1 cellular context compared by ENCODE assay signal in genomic region chr16:75265911-75266701, GRCh38.
TF ChIP-seq lines count a peak whose summit lies in the region.

No MANE protein-coding gene starts in this region.

TF ChIP-seq in HepG2, 621 proteins besides CTCF, POLR2A, EP300 and RAD21 (continued from another document and continues in another):
- peak; percentile 70 for TF ChIP-seq PATZ1 (CRISPR knock-in tag; IDR thresholded peaks at IDR 0.05)
- no peak for TF ChIP-seq ZNF326 (CRISPR knock-in tag; IDR thresholded peaks at IDR 0.05; ENCODE audit: borderline replicate concordance)
- TF ChIP-seq ZNF503 (CRISPR knock-in tag; IDR thresholded peaks at IDR 0.05), result peak; percentile 72; the same call in 1 of the 2 replicates
- no peak for TF ChIP-seq IKZF1 (IDR thresholded peaks at IDR 0.05)
- TF ChIP-seq ZNF672 (CRISPR knock-in tag; IDR thresholded peaks at IDR 0.05), result no peak
- TF ChIP-seq JUNB (CRISPR knock-in tag; IDR thresholded peaks at IDR 0.05; ENCODE audit: borderline replicate concordance), result no peak
- TF ChIP-seq SMARCE1 (IDR thresholded peaks at IDR 0.05; ENCODE audit: borderline replicate concordance), result no peak
- peak; percentile 93 for TF ChIP-seq POGK (CRISPR knock-in tag; conservative IDR thresholded peaks at IDR 0.05)
- TF ChIP-seq ZNF879 (CRISPR knock-in tag; IDR thresholded peaks at IDR 0.05), result peak; percentile 80; the same call in 1 of the 2 replicates
- peak; percentile 76; the same call in 1 of the 2 replicates for TF ChIP-seq SNAPC2 (CRISPR knock-in tag; IDR thresholded peaks at IDR 0.05)
- peak; percentile 38; the same call in 1 of the 2 replicates for TF ChIP-seq ZNF780A (CRISPR knock-in tag; IDR thresholded peaks at IDR 0.05)
- no peak for TF ChIP-seq SRY (CRISPR knock-in tag; IDR thresholded peaks at IDR 0.05)
- peak; percentile 52; the same call in 1 of the 2 replicates for TF ChIP-seq ZNF782 (CRISPR knock-in tag; IDR thresholded peaks at IDR 0.05; ENCODE audit: borderline replicate concordance)
- TF ChIP-seq KLF12 (CRISPR knock-in tag; IDR thresholded peaks at IDR 0.05; ENCODE audit: borderline replicate concordance), result peak; percentile 85; the same call in 1 of the 2 replicates
- peak; percentile 22; the same call in 1 of the 2 replicates for TF ChIP-seq SMAD3 (CRISPR knock-in tag; IDR thresholded peaks at IDR 0.05)
- peak; percentile 21; the same call in 1 of the 2 replicates for TF ChIP-seq ZBTB2 (CRISPR knock-in tag; IDR thresholded peaks at IDR 0.05; ENCODE audit: low read depth)
- TF ChIP-seq PAWR (CRISPR knock-in tag; IDR thresholded peaks at IDR 0.05; ENCODE audit: borderline replicate concordance), result 0 out of 2 replicates have a peak, but pooled peaks have one; percentile 45
- peak; percentile 34 for TF ChIP-seq TBX2 (CRISPR knock-in tag; IDR thresholded peaks at IDR 0.05; ENCODE audit: borderline replicate concordance)
- no peak for TF ChIP-seq HINFP (CRISPR knock-in tag; IDR thresholded peaks at IDR 0.05; ENCODE audit: low read depth)
- peak; percentile 61 for TF ChIP-seq ISL2 (CRISPR knock-in tag; IDR thresholded peaks at IDR 0.05)
- 0 out of 2 replicates have a peak, but pooled peaks have one; percentile 54 for TF ChIP-seq ZNF772 (CRISPR knock-in tag; IDR thresholded peaks at IDR 0.05)
- TF ChIP-seq DZIP1 (CRISPR knock-in tag; IDR thresholded peaks at IDR 0.05), result no peak
- TF ChIP-seq AFF4 (CRISPR knock-in tag; IDR thresholded peaks at IDR 0.05), result no peak
- peak; percentile 83; the same call in 1 of the 2 replicates for TF ChIP-seq ZSCAN20 (CRISPR knock-in tag; IDR thresholded peaks at IDR 0.05; ENCODE audit: borderline replicate concordance)
- TF ChIP-seq SMARCC2 (IDR thresholded peaks at IDR 0.05), result no peak
- TF ChIP-seq ONECUT2 (CRISPR knock-in tag; IDR thresholded peaks at IDR 0.05), result 0 out of 2 replicates have a peak, but pooled peaks have one; percentile 43
- TF ChIP-seq NFIB (CRISPR knock-in tag; IDR thresholded peaks at IDR 0.05; ENCODE audit: borderline replicate concordance), result no peak
- TF ChIP-seq IRF1 (CRISPR knock-in tag; IDR thresholded peaks at IDR 0.05; ENCODE audit: low read depth), result peak; percentile 72; the same call in 1 of the 2 replicates
- TF ChIP-seq UBTF (CRISPR knock-in tag; IDR thresholded peaks at IDR 0.05), result peak; percentile 85
- TF ChIP-seq DMAP1 (CRISPR knock-in tag; IDR thresholded peaks at IDR 0.05), result peak; percentile 29; the same call in 1 of the 2 replicates
- no peak for TF ChIP-seq SOX13 (IDR thresholded peaks at IDR 0.05)
- peak in 1 of 2 experiments; percentile 49; a peak in 1 of 4 replicates for TF ChIP-seq SOX13 (CRISPR knock-in tag; conservative IDR thresholded peaks at IDR 0.05 in 1 of 2, IDR thresholded peaks at IDR 0.05 in 1 of 2)
- peak; percentile 83 for TF ChIP-seq ZNF574 (CRISPR knock-in tag; IDR thresholded peaks at IDR 0.05)
- TF ChIP-seq ZSCAN31 (CRISPR knock-in tag; IDR thresholded peaks at IDR 0.05; ENCODE audit: low read depth), result peak; percentile 68; the same call in 1 of the 2 replicates
